Comparison of ENCODE assay signal across 26 cellular contexts in the genomic region with DNA sequence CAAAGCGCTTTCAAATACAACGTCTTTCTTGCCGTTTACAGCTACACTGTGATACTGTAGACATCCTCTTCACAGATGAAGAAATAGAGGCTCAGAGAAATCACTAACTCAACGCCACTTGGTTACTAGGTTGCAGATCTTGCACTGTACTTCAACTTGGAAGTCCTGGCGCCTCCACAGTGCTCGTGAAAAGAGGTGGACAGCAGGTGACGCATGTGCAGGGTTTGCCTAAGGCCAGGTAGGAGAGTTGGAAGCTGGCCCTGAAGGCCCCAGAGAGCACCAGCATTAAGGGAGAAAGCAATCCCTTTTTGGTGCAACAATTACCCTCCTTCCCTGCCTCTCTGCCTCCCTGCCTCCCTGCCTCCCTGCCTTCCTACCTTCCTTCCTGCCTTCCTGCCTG.
"Had no signal": no experiment of that assay in that cellular context is flagged by ENCODE, and none has a peak within 500 bp of the region (broad histone marks: within the 10 kb centered on the region; RNA-seq: fewer than 3 reads in every experiment).

No MANE protein-coding gene starts in this region.

- H3K9me3 ChIP-seq: esophagus squamous epithelium, sigmoid colon, thoracic aorta had no signal

- H3K36me3 Mint-ChIP-seq: activated naive CD4-positive, alpha-beta T cell treated with anti-CD3 and anti-CD28 coated beads, Interleukin-2, amount 50 U/mL, for 72 hours; mesothelial cell of epicardium; naive B cell; stimulated activated effector memory CD8-positive, alpha-beta T cell treated with anti-CD3 and anti-CD28 coated beads, Interleukin-12 subunit alpha, Interleukin-12 subunit beta, amount 100 ng/mL, for 72 hours; type B pancreatic cell had no signal

- H3K27me3 ChIP-seq: sigmoid colon had no signal

- H3K9me3 Mint-ChIP-seq: activated naive CD4-positive, alpha-beta T cell treated with anti-CD3 and anti-CD28 coated beads, Interleukin-2, amount 50 U/mL, for 72 hours; activated T-cell treated with anti-CD3 and anti-CD28 coated beads, Interleukin-2, amount 50 U/mL, for 72 hours; central memory CD8-positive, alpha-beta T cell; mesothelial cell of epicardium; stimulated activated effector memory CD8-positive, alpha-beta T cell treated with anti-CD3 and anti-CD28 coated beads, Interleukin-12 subunit alpha, Interleukin-12 subunit beta, amount 100 ng/mL, for 72 hours; stimulated activated naive CD8-positive, alpha-beta T cell treated with anti-CD3 and anti-CD28 coated beads, Interleukin-15, Interleukin-2, amounts not matched to agents 100 ng/mL and 50 ng/mL, for 24 hours; type B pancreatic cell had no signal

- H3K27ac Mint-ChIP-seq: activated naive CD4-positive, alpha-beta T cell treated with anti-CD3 and anti-CD28 coated beads, Interleukin-2, amount 50 U/mL, for 72 hours; activated T-cell treated with anti-CD3 and anti-CD28 coated beads, Interleukin-2, amount 50 U/mL, for 72 hours; progenitor cell of endocrine pancreas; stimulated activated effector memory CD8-positive, alpha-beta T cell treated with anti-CD3 and anti-CD28 coated beads, Interleukin-12 subunit alpha, Interleukin-12 subunit beta, amount 100 ng/mL, for 72 hours; stimulated activated naive CD8-positive, alpha-beta T cell treated with anti-CD3 and anti-CD28 coated beads, Interleukin-15, Interleukin-2, amounts not matched to agents 100 ng/mL and 50 ng/mL, for 24 hours; type B pancreatic cell had no signal

- H3K4me1 Mint-ChIP-seq: central memory CD8-positive, alpha-beta T cell; stimulated activated effector memory CD8-positive, alpha-beta T cell treated with anti-CD3 and anti-CD28 coated beads, Interleukin-12 subunit alpha, Interleukin-12 subunit beta, amount 100 ng/mL, for 72 hours had no signal

- H3K4me3 Mint-ChIP-seq: activated T-cell treated with anti-CD3 and anti-CD28 coated beads, Interleukin-2, amount 50 U/mL, for 72 hours; central memory CD8-positive, alpha-beta T cell; mesothelial cell of epicardium; stimulated activated effector memory CD8-positive, alpha-beta T cell treated with anti-CD3 and anti-CD28 coated beads, Interleukin-12 subunit alpha, Interleukin-12 subunit beta, amount 100 ng/mL, for 72 hours; stimulated activated naive CD8-positive, alpha-beta T cell treated with anti-CD3 and anti-CD28 coated beads, Interleukin-15, Interleukin-2, amounts not matched to agents 100 ng/mL and 50 ng/mL, for 24 hours; type B pancreatic cell had no signal

- ATAC-seq: activated naive CD4-positive, alpha-beta T cell treated with anti-CD3 and anti-CD28 coated beads, Interleukin-2, amount 50 U/mL, for 72 hours; activated T-cell treated with anti-CD3 and anti-CD28 coated beads, Interleukin-2, amount 50 U/mL, for 72 hours; stimulated activated effector memory CD8-positive, alpha-beta T cell treated with anti-CD3 and anti-CD28 coated beads, Interleukin-12 subunit alpha, Interleukin-12 subunit beta, amount 100 ng/mL, for 72 hours had no signal

- H3K27ac ChIP-seq: epithelial cell of prostate, thoracic aorta had no signal

- H3K36me3 ChIP-seq: esophagus squamous epithelium, sigmoid colon, thoracic aorta had no signal

- DNase-seq: activated CD4-positive, alpha-beta T cell treated with anti-CD3 and anti-CD28 coated beads for 4 hours; activated CD4-positive, alpha-beta T cell treated with anti-CD3 and anti-CD28 coated beads, Interleukin-2, amount 50 U/mL, for 4 hours; activated naive CD4-positive, alpha-beta T cell; activated T-cell treated with anti-CD3 and anti-CD28 coated beads for 4 hours; activated T-cell treated with anti-CD3 and anti-CD28 coated beads, Interleukin-2, amount 50 U/mL, for 72 hours; dermis blood vessel endothelial cell; effector CD4-positive, alpha-beta T cell; esophagus squamous epithelium; glutamatergic neuron; left ventricle myocardium superior; mammary epithelial cell; naive B cell; small intestine; stimulated activated CD4-positive, alpha-beta T cell treated with anti-CD3 and anti-CD28 coated beads, Interleukin-4, amount 100 ng/mL, for 24 hours; T-helper 1 cell; T-helper 9 cell had no signal

- H3K4me3 ChIP-seq: esophagus squamous epithelium, thoracic aorta had no signal
